Comparison of ENCODE assay signal across 1 cellular context in genomic region chr1:62237950-62238374, GRCh38.
A peak's percentile ranks its signal among the peaks of the same experiment; 100 is the strongest.
TF ChIP-seq lines count a peak whose summit lies in the region.

No MANE protein-coding gene starts in this region.

TF ChIP-seq in HepG2, 621 proteins besides CTCF, POLR2A, EP300 and RAD21 (continued from another document and continues in another):
- TF ChIP-seq SIN3B (IDR thresholded peaks at IDR 0.05; ENCODE audit: low read length) (no peak), ZZZ3 (CRISPR knock-in tag; IDR thresholded peaks at IDR 0.05; ENCODE audit: borderline replicate concordance) (no peak; the same call in 1 of the 2 replicates), RARA (CRISPR knock-in tag; IDR thresholded peaks at IDR 0.05) (peak; percentile 92), ZNF839 (CRISPR knock-in tag; IDR thresholded peaks at IDR 0.05; ENCODE audit: borderline replicate concordance) (no peak), ZNF513 (CRISPR knock-in tag; conservative IDR thresholded peaks at IDR 0.05) (no peak), ZNF275 (CRISPR knock-in tag; IDR thresholded peaks at IDR 0.05; ENCODE audit: borderline replicate concordance) (no peak), TCF12 (IDR thresholded peaks at IDR 0.05) (no peak), TCF12 (CRISPR knock-in tag; IDR thresholded peaks at IDR 0.05) (no peak), ZNF224 (CRISPR knock-in tag; IDR thresholded peaks at IDR 0.05) (no peak), SIX4 (CRISPR knock-in tag; IDR thresholded peaks at IDR 0.05) (peak; percentile 73), FOXO4 (CRISPR knock-in tag; conservative IDR thresholded peaks at IDR 0.05) (no peak), RARG (CRISPR knock-in tag; IDR thresholded peaks at IDR 0.05; ENCODE audit: low read depth) (no peak), ZNF850 (CRISPR knock-in tag; conservative IDR thresholded peaks at IDR 0.05) (no peak), IKZF5 (CRISPR knock-in tag; IDR thresholded peaks at IDR 0.05) (peak; percentile 73), ZNF512 (CRISPR knock-in tag; IDR thresholded peaks at IDR 0.05) (no peak), HMG20A (CRISPR knock-in tag; IDR thresholded peaks at IDR 0.05; ENCODE audit: borderline replicate concordance) (peak; percentile 74; the same call in 1 of the 2 replicates), PCBP2 (optimal IDR thresholded peaks at IDR 0.05; ENCODE audit: low read depth, low read length, poor library complexity, severe bottlenecking) (no peak), BATF2 (CRISPR knock-in tag; IDR thresholded peaks at IDR 0.05) (no peak), DNMT1 (CRISPR knock-in tag; IDR thresholded peaks at IDR 0.05) (no peak), CREM (IDR thresholded peaks at IDR 0.05) (peak; percentile 81), CREM (CRISPR knock-in tag; IDR thresholded peaks at IDR 0.05) (no peak), THAP11 (CRISPR knock-in tag; IDR thresholded peaks at IDR 0.05) (peak; percentile 43; the same call in 1 of the 2 replicates), TRAFD1 (CRISPR knock-in tag; IDR thresholded peaks at IDR 0.05; ENCODE audit: borderline replicate concordance) (no peak), MXD1 (CRISPR knock-in tag; IDR thresholded peaks at IDR 0.05) (no peak), HCFC1 (IDR thresholded peaks at IDR 0.05; ENCODE audit: low read depth, low read length) (no peak), ZNF737 (CRISPR knock-in tag; IDR thresholded peaks at IDR 0.05; ENCODE audit: borderline replicate concordance) (no peak), ZNF331 (CRISPR knock-in tag; IDR thresholded peaks at IDR 0.05) (peak; percentile 75; the same call in 1 of the 2 replicates), ZSCAN20 (CRISPR knock-in tag; IDR thresholded peaks at IDR 0.05; ENCODE audit: borderline replicate concordance) (no peak), CBFB (CRISPR knock-in tag; IDR thresholded peaks at IDR 0.05) (no peak), NRL (CRISPR knock-in tag; IDR thresholded peaks at IDR 0.05; ENCODE audit: borderline replicate concordance) (no peak), THAP8 (CRISPR knock-in tag; IDR thresholded peaks at IDR 0.05; ENCODE audit: borderline replicate concordance) (no peak), THAP7 (CRISPR knock-in tag; IDR thresholded peaks at IDR 0.05) (no peak), ZNF773 (CRISPR knock-in tag; IDR thresholded peaks at IDR 0.05; ENCODE audit: borderline replicate concordance) (no peak), GABPA (IDR thresholded peaks at IDR 0.05; ENCODE audit: low read depth, low read length) (no peak), GABPA (CRISPR knock-in tag; IDR thresholded peaks at IDR 0.05; ENCODE audit: low read depth) (no peak), TFDP2 (CRISPR knock-in tag; IDR thresholded peaks at IDR 0.05) (no peak), AHR (CRISPR knock-in tag; IDR thresholded peaks at IDR 0.05) (no peak), AFF4 (CRISPR knock-in tag; IDR thresholded peaks at IDR 0.05) (no peak), ATF5 (CRISPR knock-in tag; IDR thresholded peaks at IDR 0.05; ENCODE audit: low read depth) (no peak), PAXIP1 (CRISPR knock-in tag; conservative IDR thresholded peaks at IDR 0.05) (peak; percentile 96)
